10 cellular contexts compared by ENCODE assay signal in the genomic region with DNA sequence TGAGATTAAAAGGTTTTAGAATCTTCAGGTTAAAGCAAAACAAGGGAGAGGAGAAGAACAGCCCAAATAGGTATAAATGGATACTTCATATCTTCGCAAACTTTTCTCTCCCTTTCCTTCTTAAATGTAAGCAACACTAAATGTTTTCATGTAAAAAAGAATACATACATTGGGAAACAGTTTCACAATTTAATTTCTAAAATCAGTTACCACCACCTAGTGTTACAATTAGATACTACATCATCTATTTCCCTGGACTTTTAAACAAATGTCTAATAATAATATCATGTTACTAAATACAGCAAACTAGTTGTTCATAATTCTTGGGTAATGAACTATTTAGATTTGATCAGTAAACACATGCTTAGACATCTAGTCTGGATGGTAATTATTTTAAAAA. TPM values are rescaled to one million over a fixed set of nuclear protein-coding genes. Genes with fewer than 3 reads are reported as not detected.
DNase-seq lines count a peak whose midpoint lies in the region; FAIRE-seq and TF ChIP-seq lines count a peak whose summit lies in the region.
"Had no signal": no experiment of that assay in that cellular context is flagged by ENCODE, and none has a peak within 500 bp of the region (broad histone marks: within the 10 kb centered on the region; RNA-seq: fewer than 3 reads in every experiment).

No MANE protein-coding gene starts in this region.

- peak; percentile 87 for FAIRE-seq in small intestine (lab: Jason Lieb, UNC)

- no peaks in the 10 kb centered on the region for H3K27me3 ChIP-seq in small intestine (ENCODE audit: control insufficient read depth in 2 of 2, insufficient read depth in 2 of 2, low read length in 2 of 2)

- TF ChIP-seq POLR2A in erythroblast (IDR thresholded peaks at IDR 0.05; ENCODE audit: low read length): no peak

- no peaks in the 10 kb centered on the region for H3K9me3 ChIP-seq in small intestine (ENCODE audit: control insufficient read depth, low read depth)

- H3K4me3 ChIP-seq in small intestine (ENCODE audit: low read depth in 1 of 2, low read length in 2 of 2): no peak overlapping the region

- H3K36me3 ChIP-seq in small intestine (ENCODE audit: control insufficient read depth in 2 of 2, insufficient read depth in 2 of 2, low read length in 2 of 2): peaks cover 3 to 7% of the 10 kb centered on the region in 2 donors

- 75 to 93% (median 86%) methylated on average over 1 of the region's 1 CpG for WGBS in small intestine, 3 donors

- H3K4me1 ChIP-seq in small intestine (ENCODE audit: control insufficient read depth in 2 of 2, insufficient read depth in 1 of 2, low read depth in 1 of 2, low read length in 1 of 2): no peaks in the 10 kb centered on the region

- no peak overlapping the region for H3K27ac ChIP-seq in small intestine (ENCODE audit: low read depth in 1 of 2, low read length in 1 of 2)

- peak; percentile 4 for DNase-seq in NCI-H2196 (lab: John Stamatoyannopoulos, UW; ENCODE audit: unreplicated experiment)
- DNase-seq in NCI-H2196 treated with DMSO at 0.1 percent for 48 hours (lab: John Stamatoyannopoulos, UW; ENCODE audit: unreplicated experiment): no peak
- peak; percentile 27 for DNase-seq in NCI-H1048 (lab: John Stamatoyannopoulos, UW)
- peak; percentile 9 to 42 for DNase-seq in erythroblast (lab: John Stamatoyannopoulos, UW)
- no peak for DNase-seq in small intestine
- DNase-seq in activated effector memory CD4-positive, alpha-beta T cell treated with Interleukin-2 at 50 U/mL for 16 hours: no peak
- no peak for DNase-seq in HuH-7.5 (ENCODE audit: low spot score)
- no peak for DNase-seq in HuH-7 (ENCODE audit: low spot score)
- DNase-seq: activated CD8-positive, alpha-beta memory T cell treated with anti-CD3 and anti-CD28 coated beads, Interleukin-2, amount 10 ng/mL, durations not matched to agents 7 days and 5 days; left ventricle myocardium superior had no signal

RNA-seq across cellular contexts. Expression of a gene that starts 35.8 kb away (rescaled TPM):
- 10 to 100 TPM; 11.1 to 17.9 (median 13.1) TPM for polyA plus RNA-seq in small intestine

Comparison
In these comparisons a context has a peak if more than half of its experiments do, and no peak if none do; other contexts are left out.
1. DNase-seq: peak in NCI-H2196 (single experiment), NCI-H1048 (single experiment) and erythroblast (2 of 2); none in NCI-H2196 treated with DMSO at 0.1 percent for 48 hours (single experiment), small intestine (single experiment), activated effector memory CD4-positive, alpha-beta T cell treated with Interleukin-2 at 50 U/mL for 16 hours (single experiment), HuH-7.5 (single experiment) and HuH-7 (single experiment).